Comparison of ENCODE assay signal across 10 cellular contexts in genomic region chr12:47704719-47705118, GRCh38. TPM values are rescaled to one million over a fixed set of nuclear protein-coding genes. Genes with fewer than 3 reads are reported as not detected.
DNase-seq lines count a peak whose midpoint lies in the region; ATAC-seq, FAIRE-seq and TF ChIP-seq lines count a peak whose summit lies in the region.
"Had no signal": no experiment of that assay in that cellular context is flagged by ENCODE, and none has a peak within 500 bp of the region (broad histone marks: within the 10 kb centered on the region; RNA-seq: fewer than 3 reads in every experiment).

No MANE protein-coding gene starts in this region.

- H3K27me3 ChIP-seq in suprapubic skin (no peaks in the 10 kb centered on the region), pancreas (no peaks in the 10 kb centered on the region)

- H3K36me3 Mint-ChIP-seq in activated naive CD4-positive, alpha-beta T cell treated with anti-CD3 and anti-CD28 coated beads, Interleukin-2, amount 10 ng/mL, durations not matched to agents 7 days and 5 days, result peaks cover 39% of the 10 kb centered on the region
- H3K36me3 Mint-ChIP-seq in activated T-helper 2 cell treated with anti-CD3 and anti-CD28 coated beads, Interferon-gamma antibody, Interleukin-2, Interleukin-4, amounts not matched to agents 10 μg/mL and 5 μg/mL and 100 μg/mL, durations not matched to agents 14 hours and 24 hours and 36 hours (ENCODE audit: low read depth), result peaks cover 27% of the 10 kb centered on the region
- peaks cover 3 to 6% (median 6%) of the 10 kb centered on the region in 3 donors for H3K36me3 Mint-ChIP-seq in immature natural killer cell

- no peak for DNase-seq in activated naive CD4-positive, alpha-beta T cell treated with anti-CD3 and anti-CD28 coated beads, Interleukin-2, amount 10 ng/mL, durations not matched to agents 7 days and 5 days
- DNase-seq in activated naive CD4-positive, alpha-beta T cell treated with Interleukin-2 at 50 U/mL for 16 hours, result no peak
- DNase-seq in activated T-helper 2 cell treated with anti-CD3 and anti-CD28 coated beads, Interferon-gamma antibody, Interleukin-2, Interleukin-4, amounts not matched to agents 10 μg/mL and 5 μg/mL and 100 μg/mL, durations not matched to agents 14 hours and 24 hours and 36 hours (ENCODE audit: low spot score), result no peak
- no peak for DNase-seq in immature natural killer cell
- no peak for DNase-seq in suprapubic skin (ENCODE audit: low spot score in 2 of 2)
- DNase-seq in midbrain (lab: John Stamatoyannopoulos, UW), result no peak
- no peak for DNase-seq in SW480 (ENCODE audit: low spot score)
- no peak for DNase-seq in pancreas
- DNase-seq: NCI-H526 treated with DMSO at 0.1 percent for 48 hours had no signal

- H3K9me3 ChIP-seq in suprapubic skin (no peaks in the 10 kb centered on the region), pancreas (no peaks in the 10 kb centered on the region)

- H3K4me1 ChIP-seq in suprapubic skin (peaks cover 25% of the 10 kb centered on the region), pancreas (peaks cover 0 to 11% (median 0%) of the 10 kb centered on the region in 3 donors)

- peak overlapping the region; percentile 78 for H3K27ac Mint-ChIP-seq in activated naive CD4-positive, alpha-beta T cell treated with anti-CD3 and anti-CD28 coated beads, Interleukin-2, amount 10 ng/mL, durations not matched to agents 7 days and 5 days
- peak overlapping the region; percentile 87 for H3K27ac Mint-ChIP-seq in activated T-helper 2 cell treated with anti-CD3 and anti-CD28 coated beads, Interferon-gamma antibody, Interleukin-2, Interleukin-4, amounts not matched to agents 10 μg/mL and 5 μg/mL and 100 μg/mL, durations not matched to agents 14 hours and 24 hours and 36 hours
- H3K27ac Mint-ChIP-seq in immature natural killer cell, result peak overlapping the region; percentile 84 to 94 (median 92)

- peaks cover 10% of the 10 kb centered on the region for H3K36me3 ChIP-seq in suprapubic skin
- H3K36me3 ChIP-seq in pancreas, result peaks cover 0 to 8% (median 0%) of the 10 kb centered on the region in 3 donors

- CTCF ChIA-PET in activated naive CD4-positive, alpha-beta T cell treated with anti-CD3 and anti-CD28 coated beads, Interleukin-2, amount 10 ng/mL, durations not matched to agents 7 days and 5 days (lab: Charles Lee), result interaction anchor here (0.7 to 3.0 kb wide), 4 partner anchors 10 to 97 kb away, joined by 3 to 14 read pairs (median 6); no protein-coding TSS in a partner anchor

- intact Hi-C loops in activated T-helper 2 cell treated with anti-CD3 and anti-CD28 coated beads, Interferon-gamma antibody, Interleukin-2, Interleukin-4, amounts not matched to agents 10 μg/mL and 5 μg/mL and 100 μg/mL, durations not matched to agents 14 hours and 24 hours and 36 hours (cut with micrococcal nuclease), result loop anchor here (5.0 to 10.0 kb wide), 8 partner anchors 183 to 1977 kb away; partner anchors contain the start of genes ARID2, ASB8, SLC38A1 and TMEM106C
- intact Hi-C loops in pancreas (cut with DNase I), result loop anchor here in 1 of 3 donors (10.0 kb wide), 1 partner anchor 50 kb away; no protein-coding TSS in a partner anchor

- WGBS in suprapubic skin, result 89% methylated on average over 9 of the region's 9 CpGs
- WGBS in pancreas, 2 donors, result 83 to 90% methylated on average over 9 of the region's 9 CpGs

- no peaks in the 10 kb centered on the region for H3K9me3 Mint-ChIP-seq in activated naive CD4-positive, alpha-beta T cell treated with anti-CD3 and anti-CD28 coated beads, Interleukin-2, amount 10 ng/mL, durations not matched to agents 7 days and 5 days
- no peaks in the 10 kb centered on the region for H3K9me3 Mint-ChIP-seq in activated T-helper 2 cell treated with anti-CD3 and anti-CD28 coated beads, Interferon-gamma antibody, Interleukin-2, Interleukin-4, amounts not matched to agents 10 μg/mL and 5 μg/mL and 100 μg/mL, durations not matched to agents 14 hours and 24 hours and 36 hours
- no peaks in the 10 kb centered on the region for H3K9me3 Mint-ChIP-seq in immature natural killer cell

- H3K27ac ChIP-seq in suprapubic skin (no peak overlapping the region), pancreas (no peak overlapping the region)

- TF ChIP-seq POLR2A in suprapubic skin (IDR thresholded peaks at IDR 0.05), result no peak

- TF ChIP-seq CTCF in suprapubic skin (IDR thresholded peaks at IDR 0.05), result no peak
- TF ChIP-seq CTCF in pancreas (IDR thresholded peaks at IDR 0.05), result no peak

- no peak for ATAC-seq in pancreas

- no peak for FAIRE-seq in pancreas (lab: Jason Lieb, UNC)

- H3K4me3 ChIP-seq in suprapubic skin, result peak overlapping the region; percentile 100
- H3K4me3 ChIP-seq in pancreas, result peak overlapping the region in 2 of 4 donors; percentile 90 to 93

- no peak for TF ChIP-seq EP300 in suprapubic skin (IDR thresholded peaks at IDR 0.05)

- peak overlapping the region; percentile 95 for H3K4me3 Mint-ChIP-seq in activated naive CD4-positive, alpha-beta T cell treated with anti-CD3 and anti-CD28 coated beads, Interleukin-2, amount 10 ng/mL, durations not matched to agents 7 days and 5 days
- peak overlapping the region; percentile 96 for H3K4me3 Mint-ChIP-seq in activated T-helper 2 cell treated with anti-CD3 and anti-CD28 coated beads, Interferon-gamma antibody, Interleukin-2, Interleukin-4, amounts not matched to agents 10 μg/mL and 5 μg/mL and 100 μg/mL, durations not matched to agents 14 hours and 24 hours and 36 hours (ENCODE audit: low read depth)
- peak overlapping the region; percentile 85 to 95 (median 93) for H3K4me3 Mint-ChIP-seq in immature natural killer cell

- H3K4me1 Mint-ChIP-seq in activated naive CD4-positive, alpha-beta T cell treated with anti-CD3 and anti-CD28 coated beads, Interleukin-2, amount 10 ng/mL, durations not matched to agents 7 days and 5 days, result peaks cover 51% of the 10 kb centered on the region
- peaks cover 50% of the 10 kb centered on the region for H3K4me1 Mint-ChIP-seq in activated T-helper 2 cell treated with anti-CD3 and anti-CD28 coated beads, Interferon-gamma antibody, Interleukin-2, Interleukin-4, amounts not matched to agents 10 μg/mL and 5 μg/mL and 100 μg/mL, durations not matched to agents 14 hours and 24 hours and 36 hours (ENCODE audit: low read depth)
- H3K4me1 Mint-ChIP-seq in immature natural killer cell, result peaks cover 44 to 61% of the 10 kb centered on the region in 2 donors

- H3K27me3 Mint-ChIP-seq in activated naive CD4-positive, alpha-beta T cell treated with anti-CD3 and anti-CD28 coated beads, Interleukin-2, amount 10 ng/mL, durations not matched to agents 7 days and 5 days, result peaks cover 3% of the 10 kb centered on the region
- no peaks in the 10 kb centered on the region for H3K27me3 Mint-ChIP-seq in activated T-helper 2 cell treated with anti-CD3 and anti-CD28 coated beads, Interferon-gamma antibody, Interleukin-2, Interleukin-4, amounts not matched to agents 10 μg/mL and 5 μg/mL and 100 μg/mL, durations not matched to agents 14 hours and 24 hours and 36 hours (ENCODE audit: low read depth)
- H3K27me3 Mint-ChIP-seq in immature natural killer cell (ENCODE audit: low read depth in 3 of 3), result peaks cover 9 to 24% (median 11%) of the 10 kb centered on the region in 3 donors

RNA-seq across cellular contexts. Expression of gene RPAP3, which starts 1.1 kb away (rescaled TPM):
- 57.4 and 58.7 TPM in 2 replicates for total RNA-seq in activated T-helper 2 cell treated with anti-CD3 and anti-CD28 coated beads, Interferon-gamma antibody, Interleukin-2, Interleukin-4, amounts not matched to agents 10 μg/mL and 5 μg/mL and 100 μg/mL, durations not matched to agents 14 hours and 24 hours and 36 hours
- polyA plus RNA-seq in immature natural killer cell, result 10 to 100 TPM; 16.8 to 38.1 (median 23.1) TPM
- total RNA-seq in suprapubic skin, result 10 to 100 TPM; 11.7 to 25.5 (median 19.4) TPM
- total RNA-seq in pancreas, result 10 to 100 TPM in 2 of 6 donors, 1 to 10 TPM in 4; 6.0 to 12.1 (median 9.2) TPM
- polyA plus RNA-seq in pancreas, result 1 to 10 TPM; 3.3 to 8.8 TPM

RNA-seq across cellular contexts. Expression of gene ENDOU, which starts 20.6 kb away (rescaled TPM):
- not detected in 2 replicates for total RNA-seq in activated T-helper 2 cell treated with anti-CD3 and anti-CD28 coated beads, Interferon-gamma antibody, Interleukin-2, Interleukin-4, amounts not matched to agents 10 μg/mL and 5 μg/mL and 100 μg/mL, durations not matched to agents 14 hours and 24 hours and 36 hours
- polyA plus RNA-seq in immature natural killer cell (not detected), pancreas (under 1 TPM; 0.11 to 0.23 TPM)
- total RNA-seq in suprapubic skin (10 to 100 TPM in 3 of 4 donors, 1 to 10 TPM in 1; 3.5 to 36.1 (median 20.8) TPM), pancreas (under 1 TPM in 1 of 6 donors, not detected in 5; 0.20 TPM)
- total RNA-seq: pulmonary artery endothelial cell had no signal

RNA-seq across cellular contexts. Expression of gene RAPGEF3, which starts 54.0 kb away (rescaled TPM):
- total RNA-seq in activated T-helper 2 cell treated with anti-CD3 and anti-CD28 coated beads, Interferon-gamma antibody, Interleukin-2, Interleukin-4, amounts not matched to agents 10 μg/mL and 5 μg/mL and 100 μg/mL, durations not matched to agents 14 hours and 24 hours and 36 hours, result 1.8 and 2.7 TPM in 2 replicates
- under 1 TPM in 1 of 3 donors, not detected in 2; 0.25 TPM for polyA plus RNA-seq in immature natural killer cell
- total RNA-seq in suprapubic skin, result 10 to 100 TPM in 3 of 4 donors, 1 to 10 TPM in 1; 9.3 to 48.9 (median 20.0) TPM
- total RNA-seq in pancreas, result 1 to 10 TPM; 2.5 to 6.7 (median 5.0) TPM
- polyA plus RNA-seq in pancreas, result 10 to 100 TPM; 51.4 to 54.4 TPM
